ENCODE assay signal across 10 cellular contexts in the genomic region with DNA sequence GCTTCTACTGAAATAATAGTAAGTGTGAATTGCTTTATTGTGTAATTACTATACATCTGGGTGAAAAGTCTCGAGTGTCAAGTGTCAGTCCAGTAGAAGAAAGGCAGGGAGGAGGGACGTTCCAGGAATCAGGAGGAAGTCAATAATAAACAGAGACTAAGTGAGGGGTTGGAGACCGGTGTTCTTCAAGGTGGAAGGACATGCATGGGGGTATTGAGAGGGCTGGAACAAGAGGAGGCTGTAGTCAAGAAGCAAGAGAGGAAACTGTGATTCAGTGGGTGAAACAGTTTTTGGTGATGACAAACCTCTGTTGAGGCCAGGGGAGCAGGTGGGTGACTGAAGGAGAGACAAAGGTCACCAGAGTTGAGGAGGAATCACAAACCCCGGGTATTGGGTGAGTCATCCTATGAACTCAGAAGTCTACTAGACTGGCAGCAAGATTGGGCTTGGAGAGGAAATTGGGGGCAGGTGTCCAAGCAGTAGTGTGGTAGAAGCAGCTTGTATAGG. TPM values are rescaled to one million over a fixed set of nuclear protein-coding genes. Genes with fewer than 3 reads are reported as not detected.
DNase-seq lines count a peak whose midpoint lies in the region; FAIRE-seq and TF ChIP-seq lines count a peak whose summit lies in the region.
"Had no signal": no experiment of that assay in that cellular context is flagged by ENCODE, and none has a peak within 500 bp of the region (broad histone marks: within the 10 kb centered on the region; RNA-seq: fewer than 3 reads in every experiment).

No MANE protein-coding gene starts in this region.

- no peak overlapping the region for H4K91ac ChIP-seq in H9 (ENCODE audit: insufficient read length, low read depth, low read length)

- no peak overlapping the region for H3K4ac ChIP-seq in H9 (ENCODE audit: low read depth, low read length)

- H3K27me3 Mint-ChIP-seq in H9 (ENCODE audit: low read depth) (peaks cover 19% of the 10 kb centered on the region), type B pancreatic cell (peaks cover 45% of the 10 kb centered on the region)

- dilution Hi-C loops in endothelial cell of umbilical vein (cut with MboI; ENCODE audit: extremely low pct_ligation_motif_present, low sequenced_read_pairs): no loop called here

- no peak overlapping the region for H3K27ac Mint-ChIP-seq in H9
- H3K27ac Mint-ChIP-seq in type B pancreatic cell: no peak overlapping the region
- H3K27ac Mint-ChIP-seq: CD8-positive, alpha-beta memory T cell had no signal

- no peak overlapping the region for H2BK12ac ChIP-seq in H9 (ENCODE audit: insufficient read length, low read depth, low read length)

- peaks cover 0 to 3% of the 10 kb centered on the region in 2 experiments; a peak in 1 of 5 replicates for H3K9me3 Mint-ChIP-seq in H9
- H3K9me3 Mint-ChIP-seq in type B pancreatic cell: no peaks in the 10 kb centered on the region
- H3K9me3 Mint-ChIP-seq: CD8-positive, alpha-beta memory T cell had no signal

- no peak for FAIRE-seq in endothelial cell of umbilical vein (lab: Jason Lieb, UNC)

- H3K9me1 ChIP-seq in endothelial cell of umbilical vein (replicated peaks; ENCODE audit: control insufficient read depth, extremely low read depth, insufficient read depth, low read length): no peaks in the 10 kb centered on the region

- H4K8ac ChIP-seq in H9 (replicated peaks; ENCODE audit: insufficient read length, low read depth, low read length): no peak overlapping the region

- no peak overlapping the region for H3K56ac ChIP-seq in H9 (ENCODE audit: insufficient read length, low read depth, low read length)

- H3K9me3 ChIP-seq in endothelial cell of umbilical vein (replicated peaks; ENCODE audit: control insufficient read depth, insufficient read depth, low read length) (no peaks in the 10 kb centered on the region), H9 (ENCODE audit: control insufficient read depth, low read depth, low read length) (no peaks in the 10 kb centered on the region), A673 (ENCODE audit: low read depth, low read length, poor library complexity, severe bottlenecking) (no peaks in the 10 kb centered on the region)

- CTCF ChIA-PET in endothelial cell of umbilical vein (lab: Charles Lee): no interaction called here
- CTCF ChIA-PET in A673 (lab: Charles Lee): no interaction called here

- H2BK20ac ChIP-seq in H9 (ENCODE audit: low read depth, low read length, poor library complexity, severe bottlenecking): no peak overlapping the region

- no peak overlapping the region for H3K23ac ChIP-seq in H9 (ENCODE audit: insufficient read length, low read depth, low read length)

- H3T11ph ChIP-seq in H9 (ENCODE audit: low read length): no peak overlapping the region

- H3K4me2 ChIP-seq in endothelial cell of umbilical vein (ENCODE audit: insufficient read depth, low read length): no peak overlapping the region
- no peak overlapping the region for H3K4me2 ChIP-seq in H9 (ENCODE audit: insufficient read depth, insufficient read length, low read length)

- H3K79me1 ChIP-seq in H9 (ENCODE audit: insufficient read depth, low read depth, low read length, poor library complexity, severe bottlenecking): no peaks in the 10 kb centered on the region

- H4K20me1 ChIP-seq in endothelial cell of umbilical vein (replicated peaks; ENCODE audit: control insufficient read depth, extremely low read depth, insufficient read depth, low read length): no peaks in the 10 kb centered on the region
- H4K20me1 ChIP-seq in H9 (ENCODE audit: control insufficient read depth, insufficient read depth, insufficient read length): no peaks in the 10 kb centered on the region

- no peak overlapping the region for H2BK15ac ChIP-seq in H9 (ENCODE audit: low read depth, low read length)

- H3K36me3 Mint-ChIP-seq in H9 (ENCODE audit: insufficient read depth in 1 of 3, low read depth in 3 of 3): no peaks in the 10 kb centered on the region
- H3K36me3 Mint-ChIP-seq in type B pancreatic cell: no peaks in the 10 kb centered on the region
- H3K36me3 Mint-ChIP-seq: CD8-positive, alpha-beta memory T cell had no signal

- no CpG with 5 or more reads among the region's 4 CpGs for WGBS in H9 (ENCODE audit: extremely low coverage, insufficient read length, low lambda C conversion rate)

- peaks cover 2 to 3% of the 10 kb centered on the region in 2 experiments for H3K27me3 ChIP-seq in endothelial cell of umbilical vein (ENCODE audit: control insufficient read depth in 2 of 2, insufficient read depth in 2 of 2, low read length in 2 of 2)
- H3K27me3 ChIP-seq in H9 (ENCODE audit: insufficient read depth, low read length): no peaks in the 10 kb centered on the region
- no peaks in the 10 kb centered on the region for H3K27me3 ChIP-seq in A673 (replicated peaks; ENCODE audit: insufficient read depth, low read depth, low read length, poor library complexity)

- H3K14ac ChIP-seq in H9 (ENCODE audit: insufficient read depth, low read length): no peak overlapping the region

- H3K79me2 ChIP-seq in endothelial cell of umbilical vein (ENCODE audit: control insufficient read depth, insufficient read depth, low read length): no peaks in the 10 kb centered on the region
- no peaks in the 10 kb centered on the region for H3K79me2 ChIP-seq in H9 (ENCODE audit: insufficient read depth, low read length)

- H2BK120ac ChIP-seq in H9 (ENCODE audit: low read depth, low read length, poor library complexity, severe bottlenecking): no peak overlapping the region

- no peaks in the 10 kb centered on the region for H3K36me3 ChIP-seq in endothelial cell of umbilical vein (ENCODE audit: control insufficient read depth in 2 of 2, extremely low read depth in 1 of 2, insufficient read depth in 2 of 2, low read length in 2 of 2)
- no peaks in the 10 kb centered on the region for H3K36me3 ChIP-seq in A673 (ENCODE audit: insufficient read depth, low read length, poor library complexity, severe bottlenecking)

- H4K5ac ChIP-seq in H9 (ENCODE audit: insufficient read length, low read depth, low read length): no peak overlapping the region

- intact Hi-C loops in endothelial cell of umbilical vein (cut with micrococcal nuclease): no loop called here
- intact Hi-C loops in A673 (cut with micrococcal nuclease; ENCODE audit: unreplicated experiment): no loop called here

- H3K27ac ChIP-seq in endothelial cell of umbilical vein (ENCODE audit: insufficient read depth, low read depth, low read length) (no peak overlapping the region), H9 (ENCODE audit: insufficient read length, low read depth, low read length) (no peak overlapping the region), A673 (ENCODE audit: low read depth, low read length, poor library complexity, severe bottlenecking) (no peak overlapping the region)

- TF ChIP-seq CTCF in endothelial cell of umbilical vein (IDR thresholded peaks at IDR 0.05; ENCODE audit: extremely low read depth in 1 of 2, insufficient read depth in 1 of 2, low read depth in 1 of 2, low read length in 2 of 2) (no peak), H9 (conservative IDR thresholded peaks at IDR 0.05) (no peak), type B pancreatic cell (conservative IDR thresholded peaks at IDR 0.05) (no peak), A673 (conservative IDR thresholded peaks at IDR 0.05; ENCODE audit: low read depth, low read length) (no peak)

- BruUV-seq in endothelial cell of umbilical vein (replicated peaks; lab: Mats Ljungman, UMichigan) (no TSS peak), A673 (replicated peaks; lab: Mats Ljungman, UMichigan) (no TSS peak)

- H3K4me3 Mint-ChIP-seq in H9 (no peak overlapping the region), type B pancreatic cell (no peak overlapping the region)
- H3K4me3 Mint-ChIP-seq: CD8-positive, alpha-beta memory T cell had no signal

- no peak overlapping the region for H3K9ac ChIP-seq in endothelial cell of umbilical vein (replicated peaks; ENCODE audit: extremely low read depth, insufficient read depth, low read length)
- no peak overlapping the region for H3K9ac ChIP-seq in H9 (ENCODE audit: extremely low read depth, insufficient read length, low read length)

- H3K4me1 ChIP-seq in endothelial cell of umbilical vein (ENCODE audit: control insufficient read depth, extremely low read depth, insufficient read depth, low read length) (peaks cover 4% of the 10 kb centered on the region), H9 (ENCODE audit: insufficient read depth, low read length) (no peaks in the 10 kb centered on the region), A673 (ENCODE audit: insufficient read depth, low read length, poor library complexity, severe bottlenecking) (no peaks in the 10 kb centered on the region)

- peak; percentile 45 for DNase-seq in stimulated activated naive CD4-positive, alpha-beta T cell treated with Interleukin-2 at 50 U/mL for 16 hours (lab: John Stamatoyannopoulos, UW)
- no peak for DNase-seq in stimulated activated naive CD4-positive, alpha-beta T cell (lab: John Stamatoyannopoulos, UW)
- DNase-seq in SW480 (ENCODE audit: low spot score) (peak; percentile 56), endothelial cell of umbilical vein (ENCODE audit: low read depth, low spot score) (no peak), H9 (no peak), type B pancreatic cell (ENCODE audit: extremely low spot score, unreplicated experiment) (no peak), inferior parietal cortex (ENCODE audit: extremely low spot score) (no peak), A673 (ENCODE audit: low spot score) (no peak)
- DNase-seq: amygdala; CD8-positive, alpha-beta memory T cell had no signal

- no peak for TF ChIP-seq POLR2A in endothelial cell of umbilical vein (IDR thresholded peaks at IDR 0.05; ENCODE audit: low read depth, low read length)

- no peak overlapping the region for H3K18ac ChIP-seq in H9 (ENCODE audit: insufficient read length, low read depth, low read length)

- H3K4me3 ChIP-seq in endothelial cell of umbilical vein (replicated peaks in 1 of 3; ENCODE audit: insufficient read depth in 1 of 3, low read depth in 1 of 3, low read length in 3 of 3): no peak overlapping the region
- no peak overlapping the region for H3K4me3 ChIP-seq in A673 (ENCODE audit: low read depth, low read length, poor library complexity, severe bottlenecking)

- H2AFZ ChIP-seq in endothelial cell of umbilical vein (ENCODE audit: low read depth, low read length) (no peak overlapping the region), H9 (ENCODE audit: low read length) (no peak overlapping the region)

- POLR2A ChIA-PET in endothelial cell of umbilical vein (lab: Charles Lee) (no interaction called here), A673 (lab: Charles Lee; ENCODE audit: low non-redundant PET) (no interaction called here)

- no peak overlapping the region for H2BK5ac ChIP-seq in H9 (ENCODE audit: insufficient read length, low read length)

- no peaks in the 10 kb centered on the region for H3K23me2 ChIP-seq in H9 (ENCODE audit: insufficient read length, low read depth, low read length, poor library complexity, severe bottlenecking)

- H3K4me1 Mint-ChIP-seq in H9 (peaks cover 6 to 18% of the 10 kb centered on the region in 2 experiments), type B pancreatic cell (ENCODE audit: unreplicated experiment) (no peaks in the 10 kb centered on the region)
- H3K4me1 Mint-ChIP-seq: CD8-positive, alpha-beta memory T cell had no signal

- H2AK5ac ChIP-seq in H9 (ENCODE audit: insufficient read length, low read length): no peak overlapping the region

RNA-seq across cellular contexts. Expression of gene SCAMP5, which starts 11.6 kb away (rescaled TPM):
- total RNA-seq in endothelial cell of umbilical vein: 1.9 and 4.4 TPM in 2 replicates
- polyA plus RNA-seq in endothelial cell of umbilical vein: 5.9 and 6.2 TPM in 2 replicates
- 3.3 and 3.4 TPM in 2 replicates for polyA plus RNA-seq in endothelial cell of umbilical vein (2011; cell fraction: cytosol; rRNA removed)
- polyA plus RNA-seq in endothelial cell of umbilical vein (2011; cell fraction: nucleus; rRNA removed): 4.5 and 5.2 TPM in 2 replicates
- 3.3 and 3.7 TPM in 2 replicates for polyA plus RNA-seq in endothelial cell of umbilical vein (2012)
- polyA minus RNA-seq in endothelial cell of umbilical vein: 3.2 and 5.8 TPM in 2 replicates
- polyA minus RNA-seq in endothelial cell of umbilical vein (2011; cell fraction: cytosol; rRNA and poly(A)+ RNA removed): 4.6 TPM
- 1.0 and 2.9 TPM in 2 replicates for polyA minus RNA-seq in endothelial cell of umbilical vein (2011; cell fraction: nucleus; rRNA and poly(A)+ RNA removed)
- 45.8 and 47.8 TPM in 2 replicates for total RNA-seq in H9 (2021)
- total RNA-seq in type B pancreatic cell (ENCODE audit: low replicate concordance): 38.1 and 41.8 TPM in 2 replicates
- total RNA-seq in A673 (2021): 3.8 and 5.8 TPM in 2 replicates

RNA-seq across cellular contexts. Expression of gene RPP25, which starts 27.2 kb away (rescaled TPM):
- total RNA-seq in endothelial cell of umbilical vein (13.7 and 13.8 TPM in 2 replicates), H9 (2021) (12.6 and 13.0 TPM in 2 replicates), type B pancreatic cell (ENCODE audit: low replicate concordance) (9.9 and 11.3 TPM in 2 replicates), A673 (2021) (20.6 and 22.5 TPM in 2 replicates)
- polyA plus RNA-seq in endothelial cell of umbilical vein: 10.1 and 13.1 TPM in 2 replicates
- 7.0 and 7.8 TPM in 2 replicates for polyA plus RNA-seq in endothelial cell of umbilical vein (2011; cell fraction: cytosol; rRNA removed)
- 3.2 and 3.3 TPM in 2 replicates for polyA plus RNA-seq in endothelial cell of umbilical vein (2011; cell fraction: nucleus; rRNA removed)
- 10.1 and 12.0 TPM in 2 replicates for polyA plus RNA-seq in endothelial cell of umbilical vein (2012)
- polyA minus RNA-seq in endothelial cell of umbilical vein: 4.2 and 5.3 TPM in 2 replicates
- 30.5 TPM for polyA minus RNA-seq in endothelial cell of umbilical vein (2011; cell fraction: cytosol; rRNA and poly(A)+ RNA removed)
- polyA minus RNA-seq in endothelial cell of umbilical vein (2011; cell fraction: nucleus; rRNA and poly(A)+ RNA removed): 2.4 and 2.7 TPM in 2 replicates

RNA-seq across cellular contexts. Expression of gene PPCDC, which starts 39.6 kb away (rescaled TPM):
- 14.5 and 16.8 TPM in 2 replicates for total RNA-seq in endothelial cell of umbilical vein
- 21.4 and 23.0 TPM in 2 replicates for polyA plus RNA-seq in endothelial cell of umbilical vein
- 16.5 and 19.6 TPM in 2 replicates for polyA plus RNA-seq in endothelial cell of umbilical vein (2011; cell fraction: cytosol; rRNA removed)
- 24.6 and 25.8 TPM in 2 replicates for polyA plus RNA-seq in endothelial cell of umbilical vein (2011; cell fraction: nucleus; rRNA removed)
- polyA plus RNA-seq in endothelial cell of umbilical vein (2012): 8.5 and 9.2 TPM in 2 replicates
- polyA minus RNA-seq in endothelial cell of umbilical vein: 10.1 and 13.0 TPM in 2 replicates
- 7.5 TPM for polyA minus RNA-seq in endothelial cell of umbilical vein (2011; cell fraction: cytosol; rRNA and poly(A)+ RNA removed)
- 20.7 and 24.6 TPM in 2 replicates for polyA minus RNA-seq in endothelial cell of umbilical vein (2011; cell fraction: nucleus; rRNA and poly(A)+ RNA removed)
- 17.6 and 22.7 TPM in 2 replicates for total RNA-seq in H9 (2021)
- total RNA-seq in type B pancreatic cell (ENCODE audit: low replicate concordance): 19.1 and 23.6 TPM in 2 replicates
- total RNA-seq in A673 (2021): 13.3 and 18.9 TPM in 2 replicates

RNA-seq across cellular contexts. Expression of gene COX5A, which starts 45.9 kb away (rescaled TPM):
- total RNA-seq in endothelial cell of umbilical vein: 220 and 232 TPM in 2 replicates
- 102 and 134 TPM in 2 replicates for polyA plus RNA-seq in endothelial cell of umbilical vein
- 233 TPM in 2 replicates for polyA plus RNA-seq in endothelial cell of umbilical vein (2011; cell fraction: cytosol; rRNA removed)
- 90.1 and 97.6 TPM in 2 replicates for polyA plus RNA-seq in endothelial cell of umbilical vein (2011; cell fraction: nucleus; rRNA removed)
- polyA plus RNA-seq in endothelial cell of umbilical vein (2012): 289 and 323 TPM in 2 replicates
- 31.6 and 42.9 TPM in 2 replicates for polyA minus RNA-seq in endothelial cell of umbilical vein
- 293 TPM for polyA minus RNA-seq in endothelial cell of umbilical vein (2011; cell fraction: cytosol; rRNA and poly(A)+ RNA removed)
- polyA minus RNA-seq in endothelial cell of umbilical vein (2011; cell fraction: nucleus; rRNA and poly(A)+ RNA removed): 10.9 and 20.1 TPM in 2 replicates
- total RNA-seq in H9 (2021): 331 and 336 TPM in 2 replicates
- total RNA-seq in type B pancreatic cell (ENCODE audit: low replicate concordance): 248 and 307 TPM in 2 replicates
- total RNA-seq in A673 (2021): 354 and 357 TPM in 2 replicates

Comparison
In these comparisons a context has a peak if more than half of its experiments do, and no peak if none do; other contexts are left out.
1. DNase-seq: peak in stimulated activated naive CD4-positive, alpha-beta T cell treated with Interleukin-2 at 50 U/mL for 16 hours (single experiment) and SW480 (single experiment); none in stimulated activated naive CD4-positive, alpha-beta T cell (0 of 6), endothelial cell of umbilical vein (single experiment), H9 (single experiment), type B pancreatic cell (single experiment), inferior parietal cortex (single experiment) and A673 (single experiment).